8 cellular contexts compared by ENCODE assay signal in the genomic region with DNA sequence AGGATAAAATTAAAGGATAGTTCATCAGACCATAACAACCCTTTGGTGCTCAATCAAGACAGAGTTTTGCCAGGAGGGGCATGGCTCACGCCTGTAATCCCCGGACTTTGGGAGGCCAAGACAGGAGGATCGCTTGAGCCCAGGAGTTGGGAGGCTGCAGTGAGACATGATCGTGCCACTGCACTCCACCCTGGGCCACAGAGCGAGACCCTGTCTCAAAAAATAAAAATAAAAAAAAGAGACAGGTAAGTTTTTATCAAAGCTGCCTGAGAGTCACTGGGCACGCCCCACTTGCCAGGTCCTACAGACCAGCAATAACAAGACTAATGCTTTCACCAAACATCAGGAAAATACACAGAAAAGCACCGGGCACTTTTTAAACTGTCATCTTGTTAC. TPM values are rescaled to one million over a fixed set of nuclear protein-coding genes. Genes with fewer than 3 reads are reported as not detected.
A peak's percentile ranks its signal among the peaks of the same experiment; 100 is the strongest.
DNase-seq lines count a peak whose midpoint lies in the region; ATAC-seq and TF ChIP-seq lines count a peak whose summit lies in the region.

No MANE protein-coding gene starts in this region.

- H3K27me3 ChIP-seq in iPS-18a (ENCODE audit: control insufficient read depth, insufficient read depth, low read length) = peaks cover 17% of the 10 kb centered on the region
- H3K27me3 ChIP-seq in suprapubic skin = no peaks in the 10 kb centered on the region

- peaks cover 5% of the 10 kb centered on the region for H3K36me3 Mint-ChIP-seq in activated T-helper 1 cell treated with anti-CD3 and anti-CD28 coated beads, Interleukin-12 subunit alpha, Interleukin-12 subunit beta, Interleukin-2, Interleukin-4 antibody, amounts not matched to agents 30 ng/mL and 10 ng/mL and 1 ng/mL, durations not matched to agents 14 hours and 24 hours and 36 hours (ENCODE audit: low read depth)

- no peak overlapping the region for H3K27ac ChIP-seq in iPS-18a (ENCODE audit: low read length)
- peak overlapping the region; percentile 97 for H3K27ac ChIP-seq in suprapubic skin

- H3K4me1 ChIP-seq in iPS-18a (ENCODE audit: control insufficient read depth, low read depth, low read length) (peaks cover 17% of the 10 kb centered on the region), suprapubic skin (peaks cover 22% of the 10 kb centered on the region)

- DNase-seq in activated T-helper 1 cell treated with anti-CD3 and anti-CD28 coated beads, Interleukin-12 subunit alpha, Interleukin-12 subunit beta, Interleukin-2, Interleukin-4 antibody, amounts not matched to agents 30 ng/mL and 10 ng/mL and 1 ng/mL, durations not matched to agents 14 hours and 24 hours and 36 hours (ENCODE audit: low spot score) = no peak
- DNase-seq in suprapubic skin (ENCODE audit: low spot score in 2 of 2) (no peak), NCI-H1930 (lab: John Stamatoyannopoulos, UW) (no peak), NCI-H446 (lab: John Stamatoyannopoulos, UW) (no peak), mesenteric fat pad (ENCODE audit: low spot score) (no peak)

- H3K9me3 ChIP-seq in iPS-18a (ENCODE audit: control insufficient read depth, low read depth, low read length) = no peaks in the 10 kb centered on the region
- H3K9me3 ChIP-seq in suprapubic skin = no peaks in the 10 kb centered on the region

- no peaks in the 10 kb centered on the region for H3K9me3 Mint-ChIP-seq in activated T-helper 1 cell treated with anti-CD3 and anti-CD28 coated beads, Interleukin-12 subunit alpha, Interleukin-12 subunit beta, Interleukin-2, Interleukin-4 antibody, amounts not matched to agents 30 ng/mL and 10 ng/mL and 1 ng/mL, durations not matched to agents 14 hours and 24 hours and 36 hours

- peaks cover 1% of the 10 kb centered on the region for H3K27me3 Mint-ChIP-seq in activated T-helper 1 cell treated with anti-CD3 and anti-CD28 coated beads, Interleukin-12 subunit alpha, Interleukin-12 subunit beta, Interleukin-2, Interleukin-4 antibody, amounts not matched to agents 30 ng/mL and 10 ng/mL and 1 ng/mL, durations not matched to agents 14 hours and 24 hours and 36 hours (ENCODE audit: insufficient read depth)

- peak overlapping the region; percentile 54 for H3K4me3 ChIP-seq in iPS-18a (ENCODE audit: low read length)
- peak overlapping the region; percentile 91 for H3K4me3 ChIP-seq in suprapubic skin

- TF ChIP-seq POLR2A in suprapubic skin (IDR thresholded peaks at IDR 0.05) = no peak

- H3K4me3 Mint-ChIP-seq in activated T-helper 1 cell treated with anti-CD3 and anti-CD28 coated beads, Interleukin-12 subunit alpha, Interleukin-12 subunit beta, Interleukin-2, Interleukin-4 antibody, amounts not matched to agents 30 ng/mL and 10 ng/mL and 1 ng/mL, durations not matched to agents 14 hours and 24 hours and 36 hours = peak overlapping the region; percentile 99

- peak overlapping the region; percentile 100 for H3K27ac Mint-ChIP-seq in activated T-helper 1 cell treated with anti-CD3 and anti-CD28 coated beads, Interleukin-12 subunit alpha, Interleukin-12 subunit beta, Interleukin-2, Interleukin-4 antibody, amounts not matched to agents 30 ng/mL and 10 ng/mL and 1 ng/mL, durations not matched to agents 14 hours and 24 hours and 36 hours

- no peak for TF ChIP-seq CTCF in suprapubic skin (IDR thresholded peaks at IDR 0.05)

- no peak for TF ChIP-seq EP300 in suprapubic skin (IDR thresholded peaks at IDR 0.05)

- peak overlapping the region; percentile 67 for H3K9ac ChIP-seq in iPS-18a (ENCODE audit: low read length)

- ATAC-seq in GM18868 (IDR thresholded peaks at IDR 0.05; ENCODE audit: unreplicated experiment) (peak; percentile 3), HG03045 (IDR thresholded peaks at IDR 0.05; ENCODE audit: unreplicated experiment) (peak; percentile 10)

- peaks cover 36% of the 10 kb centered on the region for H3K4me1 Mint-ChIP-seq in activated T-helper 1 cell treated with anti-CD3 and anti-CD28 coated beads, Interleukin-12 subunit alpha, Interleukin-12 subunit beta, Interleukin-2, Interleukin-4 antibody, amounts not matched to agents 30 ng/mL and 10 ng/mL and 1 ng/mL, durations not matched to agents 14 hours and 24 hours and 36 hours (ENCODE audit: low read depth)

- WGBS in suprapubic skin = 76% methylated on average over 7 of the region's 7 CpGs

- intact Hi-C loops in activated T-helper 1 cell treated with anti-CD3 and anti-CD28 coated beads, Interleukin-12 subunit alpha, Interleukin-12 subunit beta, Interleukin-2, Interleukin-4 antibody, amounts not matched to agents 30 ng/mL and 10 ng/mL and 1 ng/mL, durations not matched to agents 14 hours and 24 hours and 36 hours (cut with micrococcal nuclease) = loop anchor here (1.0 to 10.0 kb wide), 6 partner anchors 8 to 1696 kb away; partner anchors contain the start of genes CYP4V2 and SLC25A4

- no peaks in the 10 kb centered on the region for H3K36me3 ChIP-seq in iPS-18a (ENCODE audit: control insufficient read depth, low read depth, low read length)
- H3K36me3 ChIP-seq in suprapubic skin = no peaks in the 10 kb centered on the region

RNA-seq across cellular contexts. Expression of gene CFAP97, which starts 0.8 kb away (rescaled TPM):
- total RNA-seq in activated T-helper 1 cell treated with anti-CD3 and anti-CD28 coated beads, Interleukin-12 subunit alpha, Interleukin-12 subunit beta, Interleukin-2, Interleukin-4 antibody, amounts not matched to agents 30 ng/mL and 10 ng/mL and 1 ng/mL, durations not matched to agents 14 hours and 24 hours and 36 hours = 52.4 and 54.6 TPM in 2 replicates
- total RNA-seq in suprapubic skin (10 to 100 TPM; 26.7 to 33.0 (median 30.9) TPM), mesenteric fat pad (45.1 TPM)

RNA-seq across cellular contexts. Expression of gene SNX25, which starts 6.4 kb away (rescaled TPM):
- 22.9 and 25.3 TPM in 2 replicates for total RNA-seq in activated T-helper 1 cell treated with anti-CD3 and anti-CD28 coated beads, Interleukin-12 subunit alpha, Interleukin-12 subunit beta, Interleukin-2, Interleukin-4 antibody, amounts not matched to agents 30 ng/mL and 10 ng/mL and 1 ng/mL, durations not matched to agents 14 hours and 24 hours and 36 hours
- total RNA-seq in suprapubic skin (10 to 100 TPM; 13.3 to 39.3 (median 15.3) TPM), mesenteric fat pad (15.5 TPM)

RNA-seq across cellular contexts. Expression of gene SLC25A4, which starts 59.9 kb away (rescaled TPM):
- total RNA-seq in activated T-helper 1 cell treated with anti-CD3 and anti-CD28 coated beads, Interleukin-12 subunit alpha, Interleukin-12 subunit beta, Interleukin-2, Interleukin-4 antibody, amounts not matched to agents 30 ng/mL and 10 ng/mL and 1 ng/mL, durations not matched to agents 14 hours and 24 hours and 36 hours = 2.3 and 2.7 TPM in 2 replicates
- 10 to 100 TPM; 13.8 to 20.3 (median 16.2) TPM for total RNA-seq in suprapubic skin
- 20.9 TPM for total RNA-seq in mesenteric fat pad
